ENCODE assay signal across 9 cellular contexts in genomic region chr10:6382081-6382480, GRCh38.
DNase-seq lines count a peak whose midpoint lies in the region; ATAC-seq and TF ChIP-seq lines count a peak whose summit lies in the region.
"Had no signal": no experiment of that assay in that cellular context is flagged by ENCODE, and none has a peak within 500 bp of the region (broad histone marks: within the 10 kb centered on the region; RNA-seq: fewer than 3 reads in every experiment).

No MANE protein-coding gene starts in this region.

- no peaks in the 10 kb centered on the region for H3K9me3 Mint-ChIP-seq in activated naive CD8-positive, alpha-beta T cell (ENCODE audit: low read depth)

- peak overlapping the region; percentile 79 for H3K4me3 Mint-ChIP-seq in activated naive CD8-positive, alpha-beta T cell
- H3K4me3 Mint-ChIP-seq: neural crest cell had no signal

- H3K79me2 ChIP-seq in Loucy (ENCODE audit: insufficient read depth, low read length): no peaks in the 10 kb centered on the region

- peak; percentile 68 for ATAC-seq in GM21367 (IDR thresholded peaks at IDR 0.05; ENCODE audit: unreplicated experiment)
- no peak for ATAC-seq in HG02970 (IDR thresholded peaks at IDR 0.05; ENCODE audit: low FRiP score, unreplicated experiment)

- H3K4me1 ChIP-seq in Loucy (ENCODE audit: insufficient read depth, low read length, poor library complexity, severe bottlenecking) (peaks cover 11% of the 10 kb centered on the region), muscle layer of duodenum (ENCODE audit: control insufficient read depth in 1 of 2, insufficient read depth in 2 of 2, low read length in 2 of 2) (peaks cover 13 to 17% of the 10 kb centered on the region in 2 donors)
- H3K4me1 ChIP-seq in effector memory CD4-positive, alpha-beta T cell (ENCODE audit: control insufficient read depth, insufficient read depth, low read length, poor library complexity, severe bottlenecking): no peaks in the 10 kb centered on the region

- H2AFZ ChIP-seq in Loucy (ENCODE audit: low read length): no peak overlapping the region

- H3K4me2 ChIP-seq in Loucy (ENCODE audit: low read depth, low read length, poor library complexity, severe bottlenecking): peak overlapping the region; percentile 24

- no peaks in the 10 kb centered on the region for H4K20me1 ChIP-seq in Loucy (ENCODE audit: insufficient read depth, low read length, poor library complexity, severe bottlenecking)

- H3K27me3 Mint-ChIP-seq in activated naive CD8-positive, alpha-beta T cell: no peaks in the 10 kb centered on the region

- H3K27me3 ChIP-seq in Loucy (ENCODE audit: insufficient read depth, low read length, poor library complexity, severe bottlenecking): no peaks in the 10 kb centered on the region
- H3K27me3 ChIP-seq in muscle layer of duodenum (ENCODE audit: low read depth, low read length): no peaks in the 10 kb centered on the region
- H3K27me3 ChIP-seq in effector memory CD4-positive, alpha-beta T cell (replicated peaks; ENCODE audit: control insufficient read depth, insufficient read depth, low read length, poor library complexity, severe bottlenecking): no peaks in the 10 kb centered on the region

- peaks cover 21% of the 10 kb centered on the region for H3K36me3 Mint-ChIP-seq in activated naive CD8-positive, alpha-beta T cell

- H3K9ac ChIP-seq in Loucy (ENCODE audit: low read depth, low read length, poor library complexity, severe bottlenecking): no peak overlapping the region

- no peaks in the 10 kb centered on the region for H3K9me2 ChIP-seq in Loucy (replicated peaks; ENCODE audit: low read depth, low read length)

- H3K27ac Mint-ChIP-seq in activated naive CD8-positive, alpha-beta T cell: peak overlapping the region; percentile 92

- H3K9me3 ChIP-seq in Loucy (ENCODE audit: insufficient read depth, low read depth, low read length) (peaks cover 22% of the 10 kb centered on the region; the same call in 1 of the 2 replicates), muscle layer of duodenum (ENCODE audit: control insufficient read depth in 1 of 2, low read length in 2 of 2) (peaks cover 0 to 4% of the 10 kb centered on the region in 2 donors)
- H3K9me3 ChIP-seq in effector memory CD4-positive, alpha-beta T cell (ENCODE audit: control insufficient read depth, low read length): no peaks in the 10 kb centered on the region

- H3K36me3 ChIP-seq in Loucy (ENCODE audit: insufficient read depth, low read length) (no peaks in the 10 kb centered on the region), muscle layer of duodenum (ENCODE audit: control insufficient read depth in 1 of 2, insufficient read depth in 2 of 2, low read length in 2 of 2) (no peaks in the 10 kb centered on the region)
- no peaks in the 10 kb centered on the region for H3K36me3 ChIP-seq in effector memory CD4-positive, alpha-beta T cell (ENCODE audit: control insufficient read depth, insufficient read depth, low read length)

- no peak overlapping the region for H3K4me3 ChIP-seq in Loucy (ENCODE audit: low read length, poor library complexity, severe bottlenecking)
- peak overlapping the region in 1 of 2 donors; percentile 5 for H3K4me3 ChIP-seq in muscle layer of duodenum (ENCODE audit: low read depth in 1 of 2, low read length in 2 of 2)
- H3K4me3 ChIP-seq in effector memory CD4-positive, alpha-beta T cell (ENCODE audit: insufficient read depth, low read depth, low read length, poor library complexity, severe bottlenecking): no peak overlapping the region

- no peak for TF ChIP-seq CTCF in Loucy (conservative IDR thresholded peaks at IDR 0.05; ENCODE audit: low read length)

- peaks cover 29% of the 10 kb centered on the region for H3K4me1 Mint-ChIP-seq in activated naive CD8-positive, alpha-beta T cell (ENCODE audit: low read depth)
- H3K4me1 Mint-ChIP-seq: neural crest cell had no signal

- H3F3A ChIP-seq in Loucy (ENCODE audit: low read depth): no peaks in the 10 kb centered on the region

- no peak for DNase-seq in effector memory CD4-positive, alpha-beta T cell
- no peak for DNase-seq in GF-D8 (lab: John Stamatoyannopoulos, UW)
- no peak for DNase-seq in NCI-H446 treated with DMSO at 0.1 percent for 48 hours (lab: John Stamatoyannopoulos, UW)

- peak overlapping the region; percentile 39 for H3K27ac ChIP-seq in muscle layer of duodenum (ENCODE audit: low read length)
- H3K27ac ChIP-seq in effector memory CD4-positive, alpha-beta T cell (ENCODE audit: insufficient read depth, low read length, poor library complexity, severe bottlenecking): no peak overlapping the region
